22 cellular contexts compared by ENCODE assay signal in the genomic region with DNA sequence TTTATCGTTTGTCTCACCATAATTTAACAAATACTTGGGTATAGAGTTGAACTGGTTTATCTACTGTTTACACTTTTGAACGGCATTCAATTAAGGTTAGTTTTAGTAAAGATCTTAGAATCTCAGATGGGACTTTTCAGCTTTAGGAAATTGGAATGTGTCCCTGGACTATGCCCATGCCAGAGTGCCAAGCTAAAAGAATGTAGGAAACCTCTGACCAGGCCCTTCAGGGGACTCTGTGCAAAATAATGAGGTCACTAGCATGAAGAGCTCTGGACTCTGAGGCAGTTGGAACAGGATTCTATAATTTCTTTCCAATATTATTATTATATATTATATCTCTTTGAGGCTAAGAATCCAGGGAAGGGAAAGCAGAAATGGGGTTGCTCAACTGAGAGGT. TPM values are rescaled to one million over a fixed set of nuclear protein-coding genes. Genes with fewer than 3 reads are reported as not detected.
A peak's percentile ranks its signal among the peaks of the same experiment; 100 is the strongest.
DNase-seq lines count a peak whose midpoint lies in the region; ATAC-seq and TF ChIP-seq lines count a peak whose summit lies in the region.
"Had no signal": no experiment of that assay in that cellular context is flagged by ENCODE, and none has a peak within 500 bp of the region (broad histone marks: within the 10 kb centered on the region; RNA-seq: fewer than 3 reads in every experiment).

No MANE protein-coding gene starts in this region.

- TF ChIP-seq CTCF in liver (IDR thresholded peaks at IDR 0.05; ENCODE audit: low read depth, low read length, missing input control) (no peak), upper lobe of right lung (IDR thresholded peaks at IDR 0.05) (no peak), ascending aorta (IDR thresholded peaks at IDR 0.05) (no peak)

- H3K27me3 ChIP-seq in liver (ENCODE audit: control insufficient read depth in 4 of 4, insufficient read depth in 4 of 4, low read length in 3 of 4), result no peaks in the 10 kb centered on the region
- no peaks in the 10 kb centered on the region for H3K27me3 ChIP-seq in upper lobe of right lung
- no peaks in the 10 kb centered on the region for H3K27me3 ChIP-seq in ascending aorta
- H3K27me3 ChIP-seq: BLaER1 treated with 17β-estradiol and CSF1 and Interleukin-3, amounts not matched to agents 10 nM and 100 nM had no signal

- ATAC-seq in left lobe of liver (peak; percentile 93), upper lobe of right lung (peak; percentile 49), GM18858 (IDR thresholded peaks at IDR 0.05; ENCODE audit: unreplicated experiment) (no peak)
- ATAC-seq: CD8-positive, alpha-beta T cell; GM12878 had no signal

- TF ChIP-seq RAD21 in liver (IDR thresholded peaks at IDR 0.05), result no peak

- H3K9ac ChIP-seq in liver (ENCODE audit: low read depth in 1 of 2, low read length in 2 of 2), result no peak overlapping the region
- H3K9ac ChIP-seq: BLaER1 treated with 17β-estradiol and CSF1 and Interleukin-3, amounts not matched to agents 10 nM and 100 nM had no signal

- WGBS in liver, result 45% methylated on average over 2 of the region's 2 CpGs

- H3K4me1 ChIP-seq in liver (ENCODE audit: control insufficient read depth in 4 of 4, insufficient read depth in 4 of 4, low read length in 3 of 4) (peaks cover 0 to 5% (median 2%) of the 10 kb centered on the region in 4 donors), upper lobe of right lung (no peaks in the 10 kb centered on the region), ascending aorta (no peaks in the 10 kb centered on the region)
- H3K4me1 ChIP-seq: BLaER1 treated with 17β-estradiol and CSF1 and Interleukin-3, amounts not matched to agents 10 nM and 100 nM; Caco-2 had no signal

- H3K9me3 ChIP-seq in liver (ENCODE audit: control insufficient read depth in 4 of 4, low read length in 3 of 4), result no peaks in the 10 kb centered on the region
- no peaks in the 10 kb centered on the region for H3K9me3 ChIP-seq in upper lobe of right lung
- no peaks in the 10 kb centered on the region for H3K9me3 ChIP-seq in ascending aorta
- H3K9me3 ChIP-seq: Caco-2 had no signal

- intact Hi-C loops in upper lobe of right lung (cut with DNase I) (no loop called here), ascending aorta (cut with DNase I) (no loop called here)

- DNase-seq in left lobe of liver (ENCODE audit: low spot score) (no peak), upper lobe of right lung (no peak), DMS153 (lab: John Stamatoyannopoulos, UW) (no peak), ascending aorta (ENCODE audit: low spot score in 2 of 2) (no peak)
- DNase-seq: 8988T; Caco-2; Calu3; CD4-positive, alpha-beta T cell; CD8-positive, alpha-beta T cell; DMS53; DMS79; DND-41; EL; GDM1 had no signal

- H3K4me3 ChIP-seq in liver (ENCODE audit: low read depth in 1 of 3, low read length in 3 of 3) (no peak overlapping the region), upper lobe of right lung (no peak overlapping the region), ascending aorta (no peak overlapping the region)
- H3K4me3 ChIP-seq: BLaER1 treated with 17β-estradiol and CSF1 and Interleukin-3, amounts not matched to agents 10 nM and 100 nM; GM12878 had no signal

- no peak overlapping the region for H3K27ac ChIP-seq in liver (ENCODE audit: low read depth in 1 of 2, low read length in 2 of 2)
- H3K27ac ChIP-seq in upper lobe of right lung, result no peak overlapping the region
- no peak overlapping the region for H3K27ac ChIP-seq in ascending aorta
- H3K27ac ChIP-seq: BLaER1 treated with 17β-estradiol and CSF1 and Interleukin-3, amounts not matched to agents 10 nM and 100 nM; C4-2B had no signal

- H3K36me3 ChIP-seq in liver (ENCODE audit: control insufficient read depth in 4 of 4, insufficient read depth in 3 of 4, low read depth in 1 of 4, low read length in 3 of 4) (no peaks in the 10 kb centered on the region), upper lobe of right lung (no peaks in the 10 kb centered on the region), ascending aorta (peaks cover 0 to 3% of the 10 kb centered on the region in 2 donors)

TF ChIP-seq in liver, 16 proteins besides CTCF, POLR2A, EP300 and RAD21:
- peak; percentile 64 to 65 for TF ChIP-seq HNF4A (conservative IDR thresholded peaks at IDR 0.05)
- TF ChIP-seq EGR1 (IDR thresholded peaks at IDR 0.05; ENCODE audit: low read depth in 2 of 2), result no peak

RNA-seq across cellular contexts. Expression of a gene that starts 13.5 kb away (rescaled TPM):
- total RNA-seq in left lobe of liver (14.1 TPM), liver (10 to 100 TPM in 1 of 2 donors, 1 to 10 TPM in 1; 9.7 to 21.5 TPM), upper lobe of right lung (35.8 TPM), ascending aorta (20.6 TPM)
- 1 to 10 TPM; 5.7 to 8.0 TPM for polyA plus RNA-seq in liver

RNA-seq across cellular contexts. Expression of a gene that starts 48.8 kb away (rescaled TPM):
- total RNA-seq in left lobe of liver (not detected), liver (under 1 TPM in 1 of 2 donors, not detected in 1; 0.47 TPM), upper lobe of right lung (not detected), ascending aorta (not detected)
- not detected for polyA plus RNA-seq in liver
- total RNA-seq: A673, Caco-2, Calu3, Daoy, GM12878 had no signal
- polyA plus RNA-seq: BJ had no signal
